In the genomic region with DNA sequence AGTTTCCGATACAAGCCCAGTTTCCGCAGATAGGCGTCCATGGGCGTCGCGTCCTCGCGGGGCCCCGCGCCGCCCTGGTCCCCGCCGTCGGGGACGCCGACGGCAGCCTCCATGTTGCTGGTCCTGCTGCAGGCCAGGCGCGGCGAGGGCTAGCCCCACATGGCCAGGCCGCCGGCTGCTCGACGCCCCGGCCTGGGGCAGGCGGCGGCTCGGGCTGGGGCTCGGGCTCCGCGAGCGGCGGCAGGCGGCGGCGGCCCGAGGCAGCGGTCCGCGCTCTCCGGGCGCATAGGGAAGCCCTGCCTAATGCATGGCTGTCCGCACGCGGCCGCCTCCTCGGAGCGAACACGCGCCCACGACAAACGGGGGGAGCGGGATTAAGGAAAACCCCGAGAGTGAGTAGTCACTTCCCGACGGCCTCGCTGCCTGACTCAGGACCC, we compare ENCODE assay signal across 8 cellular contexts. TPM values are rescaled to one million over a fixed set of nuclear protein-coding genes. Genes with fewer than 3 reads are reported as not detected.
DNase-seq lines count a peak whose midpoint lies in the region; ATAC-seq and TF ChIP-seq lines count a peak whose summit lies in the region.
"Not testable (repeated sequence)": the region's sequence is repeated elsewhere in the genome, so short reads cannot be mapped to it uniquely, and the experiment has no call there.

No MANE protein-coding gene starts in this region.

- H2BK120ac ChIP-seq in mesenchymal stem cell (ENCODE audit: low read depth, low read length): peak overlapping the region; percentile 92

- H2BK12ac ChIP-seq in mesenchymal stem cell (ENCODE audit: low read length in 2 of 2): not testable (repeated sequence)

- peaks cover 0 to 16% (median under 1%) of the 10 kb centered on the region in 3 donors for H3K36me3 Mint-ChIP-seq in CD8-positive, alpha-beta memory T cell
- not testable (repeated sequence) for H3K36me3 Mint-ChIP-seq in activated naive CD4-positive, alpha-beta T cell treated with anti-CD3 and anti-CD28 coated beads, Interleukin-2, amount 50 U/mL, for 24 hours; stimulated activated naive B cell treated with anti-CD40 and anti-IgM and Interleukin-4, amounts not matched to agents 10 μg/mL and 1 μg/mL and 100 μg/mL, for 72 hours

- not testable (repeated sequence) for TF ChIP-seq EP300 in esophagus muscularis mucosa (IDR thresholded peaks at IDR 0.05)

- peak overlapping the region; percentile 82 for H3K4me3 ChIP-seq in CD8-positive, alpha-beta memory T cell (ENCODE audit: low read length)
- peak overlapping the region; percentile 91 for H3K4me3 ChIP-seq in OCI-LY1 (ENCODE audit: low read depth, low read length, poor library complexity, severe bottlenecking)
- peak overlapping the region; percentile 71 to 91 (median 86) for H3K4me3 ChIP-seq in esophagus muscularis mucosa
- H3K4me3 ChIP-seq in mesenchymal stem cell (ENCODE audit: insufficient read depth in 1 of 2, low read depth in 1 of 2, low read length in 2 of 2): peak overlapping the region; percentile 89 to 93

- H2AK5ac ChIP-seq in mesenchymal stem cell (ENCODE audit: low read length, severe bottlenecking): not testable (repeated sequence)

- H3K4me1 ChIP-seq in CD8-positive, alpha-beta memory T cell (ENCODE audit: insufficient read depth, low read length): peaks cover 35% of the 10 kb centered on the region
- H3K4me1 ChIP-seq in OCI-LY1 (ENCODE audit: insufficient read depth, low read length, severe bottlenecking) (peaks cover 45% of the 10 kb centered on the region), esophagus muscularis mucosa (peaks cover 24 to 49% (median 42%) of the 10 kb centered on the region in 4 donors)
- not testable (repeated sequence) for H3K4me1 ChIP-seq in mesenchymal stem cell (ENCODE audit: control insufficient read depth, insufficient read depth, low read depth, low read length)

- peak overlapping the region; percentile 89 to 98 (median 94) for H3K4me3 Mint-ChIP-seq in CD8-positive, alpha-beta memory T cell
- peak overlapping the region; percentile 91 for H3K4me3 Mint-ChIP-seq in activated naive CD4-positive, alpha-beta T cell treated with anti-CD3 and anti-CD28 coated beads, Interleukin-2, amount 50 U/mL, for 24 hours
- H3K4me3 Mint-ChIP-seq in stimulated activated naive B cell treated with anti-CD40 and anti-IgM and Interleukin-4, amounts not matched to agents 10 μg/mL and 1 μg/mL and 100 μg/mL, for 72 hours: peak overlapping the region; percentile 90 to 91

- peak overlapping the region; percentile 95 for H3K4me2 ChIP-seq in OCI-LY1 (ENCODE audit: low read length)
- peak overlapping the region; percentile 65 for H3K4me2 ChIP-seq in mesenchymal stem cell (ENCODE audit: low read length, poor library complexity, severe bottlenecking)

- H3K23ac ChIP-seq in mesenchymal stem cell (ENCODE audit: low read length in 2 of 2): not testable (repeated sequence)

- not testable (repeated sequence) for TF ChIP-seq POLR2A in esophagus muscularis mucosa (IDR thresholded peaks at IDR 0.05; ENCODE audit: low read depth)

- POLR2A ChIA-PET in CD8-positive, alpha-beta memory T cell (lab: Charles Lee): interaction anchor here (0.8 to 3.2 kb wide), 3 partner anchors 15 to 439 kb away, joined by 4 to 18 read pairs (median 10); a partner anchor contains a TSS

- H3K27ac ChIP-seq in CD8-positive, alpha-beta memory T cell (ENCODE audit: low read depth, low read length): peak overlapping the region; percentile 90
- H3K27ac ChIP-seq in OCI-LY1 (ENCODE audit: low read depth, low read length, poor library complexity, severe bottlenecking) (peak overlapping the region; percentile 88), esophagus muscularis mucosa (replicated peaks in 1 of 4) (peak overlapping the region; percentile 96 to 98 (median 98)), mesenchymal stem cell (ENCODE audit: low read length, poor library complexity, severe bottlenecking) (peak overlapping the region; percentile 74)

- not testable (repeated sequence) for H3K9me3 ChIP-seq in CD8-positive, alpha-beta memory T cell (ENCODE audit: low read length); OCI-LY1 (ENCODE audit: low read length); esophagus muscularis mucosa; mesenchymal stem cell (ENCODE audit: control insufficient read depth, low read length)

- not testable (repeated sequence) for H3F3A ChIP-seq in OCI-LY1 (ENCODE audit: insufficient read depth, low read length)

- H3K4me1 Mint-ChIP-seq in CD8-positive, alpha-beta memory T cell: peaks cover 34 to 55% (median 50%) of the 10 kb centered on the region in 3 donors
- peaks cover 33% of the 10 kb centered on the region for H3K4me1 Mint-ChIP-seq in activated naive CD4-positive, alpha-beta T cell treated with anti-CD3 and anti-CD28 coated beads, Interleukin-2, amount 50 U/mL, for 24 hours
- H3K4me1 Mint-ChIP-seq in stimulated activated naive B cell treated with anti-CD40 and anti-IgM and Interleukin-4, amounts not matched to agents 10 μg/mL and 1 μg/mL and 100 μg/mL, for 72 hours: peaks cover 17 to 36% of the 10 kb centered on the region in 2 donors

- H4K91ac ChIP-seq in mesenchymal stem cell (ENCODE audit: low read length): peak overlapping the region; percentile 75

- TF ChIP-seq CTCF in OCI-LY1 (IDR thresholded peaks at IDR 0.05; ENCODE audit: low read length); esophagus muscularis mucosa (IDR thresholded peaks at IDR 0.05): not testable (repeated sequence)

- H2AFZ ChIP-seq in OCI-LY1 (ENCODE audit: low read length): not testable (repeated sequence)
- H2AFZ ChIP-seq in mesenchymal stem cell (ENCODE audit: low read depth, low read length): peak overlapping the region; percentile 53

- peak overlapping the region; percentile 81 to 86 for H3K18ac ChIP-seq in mesenchymal stem cell (ENCODE audit: low read depth in 1 of 2, low read length in 2 of 2)

- DNase-seq in CD8-positive, alpha-beta memory T cell; esophagus muscularis mucosa (ENCODE audit: extremely low spot score); stimulated activated naive B cell treated with anti-CD40 and anti-IgM and Interleukin-4, amounts not matched to agents 10 μg/mL and 1 μg/mL and 100 μg/mL, for 72 hours: not testable (repeated sequence)
- peak; percentile 64 for DNase-seq in mesenchymal stem cell

- H4K8ac ChIP-seq in mesenchymal stem cell (ENCODE audit: low read length): peak overlapping the region; percentile 57

- H4K20me1 ChIP-seq in OCI-LY1 (ENCODE audit: insufficient read depth, low read length): not testable (repeated sequence)

- H3K9me3 Mint-ChIP-seq in CD8-positive, alpha-beta memory T cell; activated naive CD4-positive, alpha-beta T cell treated with anti-CD3 and anti-CD28 coated beads, Interleukin-2, amount 50 U/mL, for 24 hours; stimulated activated naive B cell treated with anti-CD40 and anti-IgM and Interleukin-4, amounts not matched to agents 10 μg/mL and 1 μg/mL and 100 μg/mL, for 72 hours: not testable (repeated sequence)

- H3K79me1 ChIP-seq in mesenchymal stem cell (replicated peaks; ENCODE audit: low read length, poor library complexity, severe bottlenecking): not testable (repeated sequence)

- H3K36me3 ChIP-seq in CD8-positive, alpha-beta memory T cell (ENCODE audit: insufficient read depth, low read length); OCI-LY1 (ENCODE audit: insufficient read depth, low read length); esophagus muscularis mucosa; mesenchymal stem cell (ENCODE audit: control insufficient read depth in 1 of 2, insufficient read depth in 2 of 2, low read depth in 1 of 2, low read length in 2 of 2): not testable (repeated sequence)

- H3K9me2 ChIP-seq in OCI-LY1 (ENCODE audit: low read depth, low read length): not testable (repeated sequence)

- peaks cover 46% of the 10 kb centered on the region for H3K79me2 ChIP-seq in OCI-LY1 (ENCODE audit: insufficient read depth, low read length)

- H3K14ac ChIP-seq in mesenchymal stem cell (ENCODE audit: low read length in 2 of 2): peak overlapping the region in 1 of 2 experiments; percentile 81

- CTCF ChIA-PET in CD8-positive, alpha-beta memory T cell (lab: Charles Lee): interaction anchor here (0.8 kb wide), 1 partner anchor 437 kb away, joined by 3 read pairs; no protein-coding TSS in a partner anchor

- peak overlapping the region; percentile 35 to 87 for H3K4ac ChIP-seq in mesenchymal stem cell (ENCODE audit: low read depth in 1 of 2, low read length in 2 of 2)

- intact Hi-C loops in esophagus muscularis mucosa (cut with DNase I): loop anchor here (5.0 to 10.0 kb wide), 3 partner anchors 83 to 437 kb away; a partner anchor contains a TSS

- H3K27ac Mint-ChIP-seq in CD8-positive, alpha-beta memory T cell: peak overlapping the region; percentile 93 to 99 (median 98)
- H3K27ac Mint-ChIP-seq in activated naive CD4-positive, alpha-beta T cell treated with anti-CD3 and anti-CD28 coated beads, Interleukin-2, amount 50 U/mL, for 24 hours: peak overlapping the region; percentile 95
- H3K27ac Mint-ChIP-seq in stimulated activated naive B cell treated with anti-CD40 and anti-IgM and Interleukin-4, amounts not matched to agents 10 μg/mL and 1 μg/mL and 100 μg/mL, for 72 hours: peak overlapping the region; percentile 98

- peak overlapping the region; percentile 69 for H2BK15ac ChIP-seq in mesenchymal stem cell (ENCODE audit: low read depth, poor library complexity, severe bottlenecking)

- peak; percentile 22 for ATAC-seq in GM19452 (IDR thresholded peaks at IDR 0.05; ENCODE audit: unreplicated experiment)
- peak; percentile 28 for ATAC-seq in HG03175 (IDR thresholded peaks at IDR 0.05; ENCODE audit: unreplicated experiment)
- ATAC-seq in stimulated activated naive B cell treated with anti-CD40 and anti-IgM and Interleukin-4, amounts not matched to agents 10 μg/mL and 1 μg/mL and 100 μg/mL, for 72 hours (replicated peaks): peak in 1 of 2 donors; percentile 48

- H3K27me3 Mint-ChIP-seq in CD8-positive, alpha-beta memory T cell; activated naive CD4-positive, alpha-beta T cell treated with anti-CD3 and anti-CD28 coated beads, Interleukin-2, amount 50 U/mL, for 24 hours; stimulated activated naive B cell treated with anti-CD40 and anti-IgM and Interleukin-4, amounts not matched to agents 10 μg/mL and 1 μg/mL and 100 μg/mL, for 72 hours: not testable (repeated sequence)

- 0% methylated on average over 6 of the region's 57 CpGs for WGBS in esophagus muscularis mucosa
- WGBS in mesenchymal stem cell: under 1% methylated on average over 40 of the region's 57 CpGs

- peak overlapping the region; percentile 91 for H3K9ac ChIP-seq in OCI-LY1 (ENCODE audit: low read length)
- peak overlapping the region; percentile 94 for H3K9ac ChIP-seq in mesenchymal stem cell (ENCODE audit: low read length)

- H3K27me3 ChIP-seq in CD8-positive, alpha-beta memory T cell (ENCODE audit: insufficient read depth, low read length, poor library complexity, severe bottlenecking); OCI-LY1 (ENCODE audit: insufficient read depth, low read length); esophagus muscularis mucosa; mesenchymal stem cell (ENCODE audit: control insufficient read depth in 1 of 2, insufficient read depth in 1 of 2, low read length in 2 of 2): not testable (repeated sequence)

- H2BK5ac ChIP-seq in mesenchymal stem cell (ENCODE audit: low read depth, low read length, poor library complexity, severe bottlenecking): peak overlapping the region; percentile 19

RNA-seq across cellular contexts. Expression of a gene that starts 0.5 kb away (rescaled TPM):
- 10 to 100 TPM; 68.0 to 68.1 TPM for total RNA-seq in CD8-positive, alpha-beta memory T cell
- 17.4 TPM for polyA plus RNA-seq in CD8-positive, alpha-beta memory T cell
- 10 to 100 TPM; 29.8 to 49.1 (median 38.3) TPM for total RNA-seq in esophagus muscularis mucosa
- polyA plus RNA-seq in mesenchymal stem cell (2013, experiment 1 of 2): 16.7 TPM
- 16.8 TPM for polyA plus RNA-seq in mesenchymal stem cell (2013, experiment 2 of 2)
